ENCODE assay signal across 8 cellular contexts in the genomic region with DNA sequence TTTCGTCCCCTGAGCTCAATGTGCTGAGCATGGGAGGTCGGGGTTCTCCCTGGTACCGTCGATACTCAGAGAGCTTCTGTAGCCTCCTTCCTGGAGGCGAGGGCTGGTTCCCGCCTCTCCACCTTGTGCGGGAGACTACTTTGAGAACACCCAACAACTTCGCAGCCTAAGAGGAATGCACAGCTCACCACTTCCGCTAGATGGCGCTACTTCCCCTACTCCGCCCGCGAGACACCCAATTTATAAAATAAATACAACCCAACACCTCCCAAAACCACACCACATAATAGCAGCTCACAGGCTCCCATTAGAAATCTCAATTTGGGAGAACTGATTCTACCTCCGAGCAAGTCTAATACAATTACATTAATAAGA. TPM values are rescaled to one million over a fixed set of nuclear protein-coding genes. Genes with fewer than 3 reads are reported as not detected.
DNase-seq lines count a peak whose midpoint lies in the region; ATAC-seq, FAIRE-seq and TF ChIP-seq lines count a peak whose summit lies in the region.

No MANE protein-coding gene starts in this region.

- H3K4me3 ChIP-seq in DND-41 (ENCODE audit: low read depth in 1 of 2, low read length in 2 of 2) (peak overlapping the region; percentile 59 to 86), WI38 (ENCODE audit: low read depth, low read length) (no peak overlapping the region), kidney (ENCODE audit: low read length in 2 of 2) (peak overlapping the region in 1 of 2 donors; percentile 15)

- H3K4me2 ChIP-seq in DND-41 (ENCODE audit: insufficient read depth, low read length), result peak overlapping the region; percentile 69
- peak overlapping the region; percentile 60 for H3K4me2 ChIP-seq in H9 (ENCODE audit: insufficient read depth, insufficient read length, low read length)

- no peak overlapping the region for H4K8ac ChIP-seq in H9 (replicated peaks; ENCODE audit: insufficient read length, low read depth, low read length)

- peaks cover 32% of the 10 kb centered on the region for H3K27me3 Mint-ChIP-seq in H9 (ENCODE audit: low read depth)
- peaks cover 77% of the 10 kb centered on the region for H3K27me3 Mint-ChIP-seq in central memory CD8-positive, alpha-beta T cell

- H3K27ac ChIP-seq in DND-41 (ENCODE audit: low read length) (peak overlapping the region; percentile 79), H9 (ENCODE audit: insufficient read length, low read depth, low read length) (no peak overlapping the region), kidney (ENCODE audit: low read depth in 2 of 2, low read length in 2 of 2) (no peak overlapping the region)

- H3K4me1 ChIP-seq in DND-41 (ENCODE audit: insufficient read depth, low read length) (peaks cover 29% of the 10 kb centered on the region), H9 (ENCODE audit: insufficient read depth, low read length) (peaks cover 3% of the 10 kb centered on the region; the same call in 1 of the 2 replicates), kidney (ENCODE audit: control insufficient read depth in 1 of 2, insufficient read depth in 1 of 2, low read depth in 1 of 2, low read length in 2 of 2) (peaks cover 0 to 2% of the 10 kb centered on the region in 2 donors)

- H2BK120ac ChIP-seq in H9 (ENCODE audit: low read depth, low read length, poor library complexity, severe bottlenecking), result no peak overlapping the region

- no peak for FAIRE-seq in kidney (lab: Jason Lieb, UNC)

- H3K27me3 ChIP-seq in DND-41 (ENCODE audit: insufficient read depth, low read length, poor library complexity) (no peaks in the 10 kb centered on the region), H9 (ENCODE audit: insufficient read depth, low read length) (peaks cover 29% of the 10 kb centered on the region)

- TF ChIP-seq CTCF in DND-41 (IDR thresholded peaks at IDR 0.05; ENCODE audit: borderline replicate concordance, extremely low read depth, low read length, poor library complexity, severe bottlenecking), result peak; percentile 92
- peak; percentile 94 for TF ChIP-seq CTCF in H9 (conservative IDR thresholded peaks at IDR 0.05)
- TF ChIP-seq CTCF in WI38 (IDR thresholded peaks at IDR 0.05; ENCODE audit: low read depth, low read length), result peak; percentile 75
- TF ChIP-seq CTCF in kidney (IDR thresholded peaks at IDR 0.05; ENCODE audit: borderline replicate concordance, extremely low read depth, insufficient read depth), result peak; percentile 88

- H3K79me2 ChIP-seq in DND-41 (ENCODE audit: insufficient read depth, low read length) (peaks cover 56% of the 10 kb centered on the region), H9 (ENCODE audit: insufficient read depth, low read length) (no peaks in the 10 kb centered on the region)

- H2BK20ac ChIP-seq in H9 (ENCODE audit: low read depth, low read length, poor library complexity, severe bottlenecking), result no peak overlapping the region

- no peaks in the 10 kb centered on the region for H3K9me3 Mint-ChIP-seq in H9
- no peaks in the 10 kb centered on the region for H3K9me3 Mint-ChIP-seq in central memory CD8-positive, alpha-beta T cell

- no peak overlapping the region for H4K5ac ChIP-seq in H9 (ENCODE audit: insufficient read length, low read depth, low read length)

- H3K36me3 ChIP-seq in DND-41 (ENCODE audit: insufficient read depth, low read length) (no peaks in the 10 kb centered on the region), kidney (ENCODE audit: control insufficient read depth in 1 of 2, insufficient read depth in 2 of 2, low read length in 2 of 2) (no peaks in the 10 kb centered on the region)

- 0 out of 7 replicates have a peak overlapping the region, but pooled peaks of 1 of the 3 experiments have one; percentile 28 for H3K27ac Mint-ChIP-seq in H9
- H3K27ac Mint-ChIP-seq in central memory CD8-positive, alpha-beta T cell (ENCODE audit: low read depth), result no peak overlapping the region

- intact Hi-C loops in kidney (cut with DNase I), result no loop called here

- no peak overlapping the region for H2BK12ac ChIP-seq in H9 (ENCODE audit: insufficient read length, low read depth, low read length)

- no peak overlapping the region for H3K56ac ChIP-seq in H9 (ENCODE audit: insufficient read length, low read depth, low read length)

- H3K36me3 Mint-ChIP-seq in H9 (ENCODE audit: insufficient read depth in 1 of 3, low read depth in 3 of 3), result peaks cover 0 to 3% (median 0%) of the 10 kb centered on the region in 3 experiments; a peak in 2 of 7 replicates
- H3K36me3 Mint-ChIP-seq in central memory CD8-positive, alpha-beta T cell (ENCODE audit: insufficient read depth), result no peaks in the 10 kb centered on the region

- peak overlapping the region; percentile 71 to 85 for H3K4me3 Mint-ChIP-seq in H9
- H3K4me3 Mint-ChIP-seq in central memory CD8-positive, alpha-beta T cell, result peak overlapping the region; percentile 79

- H2BK5ac ChIP-seq in H9 (ENCODE audit: insufficient read length, low read length), result no peak overlapping the region

- no peak overlapping the region for H3K14ac ChIP-seq in H9 (ENCODE audit: insufficient read depth, low read length)

- H2AFZ ChIP-seq in DND-41 (ENCODE audit: low read depth, low read length) (peak overlapping the region; percentile 88), H9 (ENCODE audit: low read length) (no peak overlapping the region)

- H4K20me1 ChIP-seq in DND-41 (ENCODE audit: insufficient read depth, low read length), result no peaks in the 10 kb centered on the region
- H4K20me1 ChIP-seq in H9 (ENCODE audit: control insufficient read depth, insufficient read depth, insufficient read length), result no peaks in the 10 kb centered on the region

- no peak overlapping the region for H3K4ac ChIP-seq in H9 (ENCODE audit: low read depth, low read length)

- H3K79me1 ChIP-seq in H9 (ENCODE audit: insufficient read depth, low read depth, low read length, poor library complexity, severe bottlenecking), result peaks cover 3% of the 10 kb centered on the region

- peak; percentile 72 for ATAC-seq in DND-41 (ENCODE audit: insufficient read depth, low read depth)
- ATAC-seq in central memory CD8-positive, alpha-beta T cell (replicated peaks; ENCODE audit: extremely low read depth, poor library complexity, severe bottlenecking), result peak; percentile 77
- no peak for ATAC-seq in GM18520 (IDR thresholded peaks at IDR 0.05; ENCODE audit: unreplicated experiment)

- no peaks in the 10 kb centered on the region for H3K9me3 ChIP-seq in DND-41 (ENCODE audit: insufficient read depth, low read length, severe bottlenecking)
- H3K9me3 ChIP-seq in H9 (ENCODE audit: control insufficient read depth, low read depth, low read length), result no peaks in the 10 kb centered on the region
- H3K9me3 ChIP-seq in kidney (ENCODE audit: control insufficient read depth in 1 of 2, low read length in 2 of 2), result no peaks in the 10 kb centered on the region

- H3K9ac ChIP-seq in DND-41 (ENCODE audit: low read depth, low read length), result peak overlapping the region; percentile 79
- no peak overlapping the region for H3K9ac ChIP-seq in H9 (ENCODE audit: extremely low read depth, insufficient read length, low read length)
- H3K9ac ChIP-seq in kidney (ENCODE audit: low read length in 2 of 2), result no peak overlapping the region

- WGBS in H9 (ENCODE audit: extremely low coverage, insufficient read length, low lambda C conversion rate), result no CpG with 5 or more reads among the region's 14 CpGs

- H3T11ph ChIP-seq in H9 (ENCODE audit: low read length), result no peak overlapping the region

- no peak overlapping the region for H2BK15ac ChIP-seq in H9 (ENCODE audit: low read depth, low read length)

- peaks cover 27 to 33% of the 10 kb centered on the region in 2 experiments for H3K4me1 Mint-ChIP-seq in H9
- peaks cover 22% of the 10 kb centered on the region for H3K4me1 Mint-ChIP-seq in central memory CD8-positive, alpha-beta T cell

- H3K18ac ChIP-seq in H9 (ENCODE audit: insufficient read length, low read depth, low read length), result no peak overlapping the region

- DNase-seq in DND-41, result peak; percentile 86
- peak; percentile 82 for DNase-seq in H9
- DNase-seq in NCI-H1694 treated with DMSO at 0.1 percent for 48 hours (lab: John Stamatoyannopoulos, UW), result peak; percentile 53
- peak; percentile 69 for DNase-seq in central memory CD8-positive, alpha-beta T cell (ENCODE audit: low spot score in 2 of 2)
- DNase-seq in kidney, result peak; percentile 82
- DNase-seq in stimulated activated CD4-positive, alpha-beta T cell treated with anti-CD3 and anti-CD28 coated beads, Interleukin-15, amount 100 ng/mL, for 48 hours (ENCODE audit: low read depth in 2 of 2), result peak; percentile 43 to 70

- no peak overlapping the region for H4K91ac ChIP-seq in H9 (ENCODE audit: insufficient read length, low read depth, low read length)

- H3K23me2 ChIP-seq in H9 (ENCODE audit: insufficient read length, low read depth, low read length, poor library complexity, severe bottlenecking), result peaks cover 13% of the 10 kb centered on the region

- H3K23ac ChIP-seq in H9 (ENCODE audit: insufficient read length, low read depth, low read length), result no peak overlapping the region

- no peak overlapping the region for H2AK5ac ChIP-seq in H9 (ENCODE audit: insufficient read length, low read length)

RNA-seq across cellular contexts. Expression of gene RGMA, which starts 1.2 kb away (rescaled TPM):
- total RNA-seq in H9 (2021) (39.8 and 41.4 TPM in 2 replicates), kidney (4.7 TPM)
- polyA plus RNA-seq in kidney (ENCODE audit: insufficient read depth, low read depth, low replicate concordance), result 4.4 TPM
